In genomic region chr12:53502331-53502730, GRCh38 we compare ENCODE assay signal across 9 cellular contexts. TPM values are rescaled to one million over a fixed set of nuclear protein-coding genes. Genes with fewer than 3 reads are reported as not detected.
DNase-seq lines count a peak whose midpoint lies in the region; ATAC-seq and TF ChIP-seq lines count a peak whose summit lies in the region.
"Had no signal": no experiment of that assay in that cellular context is flagged by ENCODE, and none has a peak within 500 bp of the region (broad histone marks: within the 10 kb centered on the region; RNA-seq: fewer than 3 reads in every experiment).

No MANE protein-coding gene starts in this region.

- no peak for ATAC-seq in DND-41 (ENCODE audit: insufficient read depth, low read depth)
- no peak for ATAC-seq in GM21619 (IDR thresholded peaks at IDR 0.05; ENCODE audit: unreplicated experiment)

- peaks cover 2% of the 10 kb centered on the region for H3K27me3 Mint-ChIP-seq in endodermal cell (ENCODE audit: insufficient read depth)

- H3K4me3 Mint-ChIP-seq in endodermal cell, result peak overlapping the region; percentile 79

- H3K9me3 Mint-ChIP-seq in endodermal cell, result no peaks in the 10 kb centered on the region

- H4K20me1 ChIP-seq in DND-41 (ENCODE audit: insufficient read depth, low read length), result no peaks in the 10 kb centered on the region
- H4K20me1 ChIP-seq in PC-9 (ENCODE audit: insufficient read depth), result no peaks in the 10 kb centered on the region

- H3K79me2 ChIP-seq in DND-41 (ENCODE audit: insufficient read depth, low read length), result peaks cover 22% of the 10 kb centered on the region
- H3K79me2 ChIP-seq in PC-9 (ENCODE audit: low read depth), result peaks cover 26% of the 10 kb centered on the region
- peaks cover 2% of the 10 kb centered on the region for H3K79me2 ChIP-seq in parathyroid adenoma

- H3K9me2 ChIP-seq in PC-9 (ENCODE audit: insufficient read depth), result no peaks in the 10 kb centered on the region

- intact Hi-C loops in PC-9 (cut with micrococcal nuclease; ENCODE audit: unreplicated experiment), result loop anchor here (5.0 to 10.0 kb wide), 2 partner anchors 50 to 438 kb away; partner anchors contain the start of gene PCBP2

- H3K27ac ChIP-seq in DND-41 (ENCODE audit: low read length) (peak overlapping the region; percentile 95), PC-9 (no peak overlapping the region), endodermal cell (ENCODE audit: low read depth, low read length) (no peak overlapping the region), parathyroid adenoma (peak overlapping the region; percentile 99)

- peaks cover 19% of the 10 kb centered on the region for H3K4me1 Mint-ChIP-seq in endodermal cell

- H3K9ac ChIP-seq in DND-41 (ENCODE audit: low read depth, low read length) (peak overlapping the region; percentile 71), endodermal cell (ENCODE audit: extremely low read depth, low read length, poor library complexity, severe bottlenecking) (peak overlapping the region; percentile 88), parathyroid adenoma (no peak overlapping the region)

- H3K9me3 ChIP-seq in DND-41 (ENCODE audit: insufficient read depth, low read length, severe bottlenecking) (no peaks in the 10 kb centered on the region), PC-9 (ENCODE audit: insufficient read depth, low read depth) (no peaks in the 10 kb centered on the region), endodermal cell (ENCODE audit: control insufficient read depth, low read length) (no peaks in the 10 kb centered on the region), parathyroid adenoma (ENCODE audit: control insufficient read depth, low read length) (no peaks in the 10 kb centered on the region)

- peak overlapping the region; percentile 99 for H3K27ac Mint-ChIP-seq in endodermal cell

- H3K36me3 ChIP-seq in DND-41 (ENCODE audit: insufficient read depth, low read length) (peaks cover 44% of the 10 kb centered on the region), PC-9 (ENCODE audit: low read depth) (no peaks in the 10 kb centered on the region), endodermal cell (ENCODE audit: control insufficient read depth, insufficient read depth, low read length) (peaks cover 36% of the 10 kb centered on the region), parathyroid adenoma (ENCODE audit: control insufficient read depth, insufficient read depth, low read length) (no peaks in the 10 kb centered on the region)

- H3K4me2 ChIP-seq in DND-41 (ENCODE audit: insufficient read depth, low read length), result peak overlapping the region; percentile 76
- peak overlapping the region; percentile 89 for H3K4me2 ChIP-seq in PC-9
- peak overlapping the region; percentile 86 for H3K4me2 ChIP-seq in parathyroid adenoma (ENCODE audit: low read length)

- no TSS peak for BruUV-seq in PC-9 (replicated peaks; lab: Mats Ljungman, UMichigan)

- 92 to 95% methylated on average over 8 to 9 of the region's 9 CpGs for WGBS in endodermal cell (ENCODE audit: insufficient coverage in 1 of 2, insufficient read length in 1 of 2), 2 experiments

- CTCF ChIA-PET in PC-9 (lab: Charles Lee), result interaction anchor here (0.6 kb wide), 1 partner anchor 175 kb away, joined by 3 read pairs; no protein-coding TSS in a partner anchor

- H3K4me1 ChIP-seq in DND-41 (ENCODE audit: insufficient read depth, low read length) (peaks cover 50% of the 10 kb centered on the region), PC-9 (replicated peaks; ENCODE audit: insufficient read depth) (peaks cover 11% of the 10 kb centered on the region), endodermal cell (ENCODE audit: control insufficient read depth, insufficient read depth, low read length) (peaks cover 7% of the 10 kb centered on the region), parathyroid adenoma (peaks cover 11% of the 10 kb centered on the region)

- no peaks in the 10 kb centered on the region for H3K27me3 ChIP-seq in DND-41 (ENCODE audit: insufficient read depth, low read length, poor library complexity)
- no peaks in the 10 kb centered on the region for H3K27me3 ChIP-seq in PC-9 (ENCODE audit: insufficient read depth, low read depth)
- H3K27me3 ChIP-seq in endodermal cell (ENCODE audit: control insufficient read depth, insufficient read depth, low read length, poor library complexity, severe bottlenecking), result no peaks in the 10 kb centered on the region
- H3K27me3 ChIP-seq in parathyroid adenoma (ENCODE audit: control insufficient read depth, insufficient read depth, low read length), result no peaks in the 10 kb centered on the region

- H3K36me3 Mint-ChIP-seq in endodermal cell (ENCODE audit: low read depth), result peaks cover 29% of the 10 kb centered on the region

- POLR2A ChIA-PET in PC-9 (lab: Charles Lee; ENCODE audit: unreplicated experiment), result interaction anchor here (0.7 kb wide), 1 partner anchor 74 kb away, joined by 9 read pairs; no protein-coding TSS in a partner anchor

- H3K4me3 ChIP-seq in DND-41 (ENCODE audit: low read depth in 1 of 2, low read length in 2 of 2) (peak overlapping the region; percentile 36 to 68; a peak in 3 of 4 replicates), PC-9 (peak overlapping the region; percentile 77), endodermal cell (ENCODE audit: low read length) (peak overlapping the region; percentile 85), parathyroid adenoma (ENCODE audit: low read depth, low read length) (no peak overlapping the region)

- no peak for DNase-seq in DND-41
- no peak for DNase-seq in PC-9
- no peak for DNase-seq in endodermal cell
- DNase-seq in islet precursor cell, result no peak
- DNase-seq in NCI-H510A (lab: John Stamatoyannopoulos, UW), result no peak
- no peak for DNase-seq in HK-2 (ENCODE audit: unreplicated experiment)
- DNase-seq: NCI-H446 had no signal

- H2AFZ ChIP-seq in DND-41 (ENCODE audit: low read depth, low read length) (no peak overlapping the region), PC-9 (no peak overlapping the region), parathyroid adenoma (no peak overlapping the region)

- no peak for TF ChIP-seq CTCF in DND-41 (IDR thresholded peaks at IDR 0.05; ENCODE audit: borderline replicate concordance, extremely low read depth, low read length, poor library complexity, severe bottlenecking)
- TF ChIP-seq CTCF in PC-9 (conservative IDR thresholded peaks at IDR 0.05), result no peak
- no peak for TF ChIP-seq CTCF in endodermal cell (conservative IDR thresholded peaks at IDR 0.05)
- no peak for TF ChIP-seq CTCF in parathyroid adenoma (IDR thresholded peaks at IDR 0.05)

- peaks cover 9% of the 10 kb centered on the region for H3F3A ChIP-seq in PC-9 (ENCODE audit: insufficient read depth, low read depth)

RNA-seq across cellular contexts. Expression of gene TARBP2, which starts 1.2 kb away (rescaled TPM):
- total RNA-seq in PC-9 (2021) (47.8 and 53.3 TPM in 2 replicates), endodermal cell (10 to 100 TPM; 48.4 to 60.3 TPM)
- 60.9 TPM for polyA plus RNA-seq in endodermal cell (2013, experiment 1 of 2)
- 51.7 TPM for polyA plus RNA-seq in endodermal cell (2013, experiment 2 of 2)

RNA-seq across cellular contexts. Expression of gene MAP3K12, which starts 3.1 kb away (rescaled TPM):
- 14.7 and 18.3 TPM in 2 replicates for total RNA-seq in PC-9 (2021)
- total RNA-seq in endodermal cell, result 1 to 10 TPM; 5.5 to 8.1 TPM
- 27.5 TPM for polyA plus RNA-seq in endodermal cell (2013, experiment 1 of 2)
- 21.6 TPM for polyA plus RNA-seq in endodermal cell (2013, experiment 2 of 2)

RNA-seq across cellular contexts. Expression of gene NPFF, which starts 5.0 kb away (rescaled TPM):
- total RNA-seq in PC-9 (2021) (not detected in 2 replicates), endodermal cell (not detected)
- polyA plus RNA-seq in endodermal cell (2013, experiment 1 of 2), result 0.85 TPM
- not detected for polyA plus RNA-seq in endodermal cell (2013, experiment 2 of 2)

RNA-seq across cellular contexts. Expression of gene PCBP2, which starts 50.4 kb away (rescaled TPM):
- total RNA-seq in PC-9 (2021), result 668 and 833 TPM in 2 replicates
- 1,000 to 10,000 TPM; 1,281 to 1,338 TPM for total RNA-seq in endodermal cell
- 1,028 TPM for polyA plus RNA-seq in endodermal cell (2013, experiment 1 of 2)
- polyA plus RNA-seq in endodermal cell (2013, experiment 2 of 2), result 890 TPM

Comparison
In these comparisons a context has a peak if more than half of its experiments do, and no peak if none do; other contexts are left out.
1. H3K27ac ChIP-seq: peak in DND-41 (single experiment) and parathyroid adenoma (single experiment); none in PC-9 (single experiment) and endodermal cell (single experiment).
2. Peak in every context shown above with its lines, with median percentiles within 50 percentile points of each other: H3K4me2 ChIP-seq.